Comparison of ENCODE assay signal across 8 cellular contexts in genomic region chr19:19591133-19591825, GRCh38. TPM values are rescaled to one million over a fixed set of nuclear protein-coding genes. Genes with fewer than 3 reads are reported as not detected.
A peak's percentile ranks its signal among the peaks of the same experiment; 100 is the strongest.
DNase-seq lines count a peak whose midpoint lies in the region; ATAC-seq and TF ChIP-seq lines count a peak whose summit lies in the region.

No MANE protein-coding gene starts in this region.

- H3K36me3 ChIP-seq in ES-I3 (ENCODE audit: insufficient read depth, low read length) (no peaks in the 10 kb centered on the region), right lobe of liver (no peaks in the 10 kb centered on the region), BE2C (no peaks in the 10 kb centered on the region)

- intact Hi-C loops in right lobe of liver (cut with DNase I): no loop called here

- ATAC-seq in HG02763 (IDR thresholded peaks at IDR 0.05; ENCODE audit: unreplicated experiment) (peak; percentile 46), right lobe of liver (peak in 3 of 4 donors; percentile 36 to 77 (median 37)), HG02623 (IDR thresholded peaks at IDR 0.05; ENCODE audit: unreplicated experiment) (no peak)

- DNase-seq in SKM-1 (lab: John Stamatoyannopoulos, UW; ENCODE audit: unreplicated experiment) (peak; percentile 46), amniotic epithelial cell (ENCODE audit: low read depth) (peak; percentile 89), right lobe of liver (no peak), BE2C (no peak)
- DNase-seq in stimulated activated CD8-positive, alpha-beta memory T cell treated with anti-CD3 and anti-CD28 coated beads, Interleukin-2, amount 100 ng/mL, for 48 hours (ENCODE audit: low read depth in 2 of 2): peak; percentile 34 to 52

- peaks cover 19% of the 10 kb centered on the region for H3K4me1 ChIP-seq in ES-I3 (ENCODE audit: insufficient read depth, low read length)
- no peaks in the 10 kb centered on the region for H3K4me1 ChIP-seq in right lobe of liver
- H3K4me1 ChIP-seq in BE2C: no peaks in the 10 kb centered on the region

- H3K9me3 ChIP-seq in ES-I3 (ENCODE audit: control insufficient read depth, insufficient read depth, low read length) (no peaks in the 10 kb centered on the region), right lobe of liver (no peaks in the 10 kb centered on the region), BE2C (no peaks in the 10 kb centered on the region; the same call in 1 of the 2 replicates)

- H3K4me3 ChIP-seq in right lobe of liver: no peak overlapping the region
- no peak overlapping the region for H3K4me3 ChIP-seq in BE2C (ENCODE audit: low read depth, low read length)

- H3K27ac ChIP-seq in right lobe of liver: no peak overlapping the region

- no peaks in the 10 kb centered on the region for H3K27me3 ChIP-seq in right lobe of liver
- no peaks in the 10 kb centered on the region for H3K27me3 ChIP-seq in BE2C

- H3K9ac ChIP-seq in ES-I3 (ENCODE audit: low read depth, low read length): peak overlapping the region; percentile 1; the same call in 1 of the 2 replicates

- WGBS in right lobe of liver (ENCODE audit: insufficient coverage, low coverage, low lambda C conversion rate, missing lambda C conversion rate): 46% methylated on average over 12 of the region's 13 CpGs

- TF ChIP-seq CTCF in right lobe of liver (IDR thresholded peaks at IDR 0.05): no peak
- no peak for TF ChIP-seq CTCF in BE2C (IDR thresholded peaks at IDR 0.05; ENCODE audit: low read depth, low read length)

- no peak for TF ChIP-seq POLR2A in right lobe of liver (IDR thresholded peaks at IDR 0.05)

RNA-seq across cellular contexts. Expression of gene PBX4, which starts 27.2 kb away (rescaled TPM):
- under 1 TPM in 1 of 6 experiments, not detected in 5; 0.87 TPM for total RNA-seq in right lobe of liver
- polyA plus RNA-seq in BE2C (2012; ENCODE audit: insufficient read depth, insufficient read length, low read depth): 1.7 TPM

RNA-seq across cellular contexts. Expression of gene LPAR2, which starts 36.7 kb away (rescaled TPM):
- total RNA-seq in right lobe of liver: 1 to 10 TPM; 1.7 to 2.7 (median 2.2) TPM
- polyA plus RNA-seq in BE2C (2012; ENCODE audit: insufficient read depth, insufficient read length, low read depth): 2.1 TPM

RNA-seq across cellular contexts. Expression of gene GMIP, which starts 52.2 kb away (rescaled TPM):
- 1 to 10 TPM; 3.5 to 8.0 (median 4.4) TPM for total RNA-seq in right lobe of liver
- polyA plus RNA-seq in BE2C (2012; ENCODE audit: insufficient read depth, insufficient read length, low read depth): 15.4 TPM

RNA-seq across cellular contexts. Expression of gene CILP2, which starts 53.2 kb away (rescaled TPM):
- total RNA-seq in right lobe of liver: under 1 TPM in 4 of 6 experiments, not detected in 2; 0.05 to 0.33 (median 0.19) TPM
- polyA plus RNA-seq in BE2C (2012; ENCODE audit: insufficient read depth, insufficient read length, low read depth): not detected

Comparison
In these comparisons a context has a peak if more than half of its experiments do, and no peak if none do; other contexts are left out.
1. DNase-seq: peak in SKM-1 (single experiment), amniotic epithelial cell (single experiment) and stimulated activated CD8-positive, alpha-beta memory T cell treated with anti-CD3 and anti-CD28 coated beads, Interleukin-2, amount 100 ng/mL, for 48 hours (2 of 2); none in right lobe of liver (0 of 3) and BE2C (single experiment).